Comparison of ENCODE assay signal across 1 cellular context in genomic region chr5:137761020-137761516, GRCh38.
A peak's percentile ranks its signal among the peaks of the same experiment; 100 is the strongest.
TF ChIP-seq lines count a peak whose summit lies in the region.

No MANE protein-coding gene starts in this region.

TF ChIP-seq in HEK293, 187 proteins besides CTCF, POLR2A, EP300 and RAD21 (continued from another document and continues in another):
- TF ChIP-seq ZNF18 (tag by site-specific recombination; IDR thresholded peaks at IDR 0.05) (no peak), REST (tag by site-specific recombination; IDR thresholded peaks at IDR 0.05) (no peak), ZNF529 (tag by site-specific recombination; IDR thresholded peaks at IDR 0.05; ENCODE audit: insufficient replicate concordance) (peak; percentile 6), ZBTB1 (tag by site-specific recombination; IDR thresholded peaks at IDR 0.05) (no peak), ZNF292 (tag by site-specific recombination; IDR thresholded peaks at IDR 0.05; ENCODE audit: borderline replicate concordance, low read depth) (no peak), ZNF184 (tag by site-specific recombination; IDR thresholded peaks at IDR 0.05) (no peak), TRIM28 (IDR thresholded peaks at IDR 0.05; ENCODE audit: borderline replicate concordance, low read length) (no peak), ZNF19 (tag by site-specific recombination; IDR thresholded peaks at IDR 0.05; ENCODE audit: low read depth) (no peak), ZNF394 (tag by site-specific recombination; IDR thresholded peaks at IDR 0.05; ENCODE audit: borderline replicate concordance) (no peak), ZNF274 (IDR thresholded peaks at IDR 0.05; ENCODE audit: low read length) (no peak), ZNF274 (tag by site-specific recombination; IDR thresholded peaks at IDR 0.05; ENCODE audit: borderline replicate concordance) (no peak), ZXDB (tag by site-specific recombination; IDR thresholded peaks at IDR 0.05) (no peak), BCL11B (tag by site-specific recombination; IDR thresholded peaks at IDR 0.05; ENCODE audit: low read depth) (no peak), KLF17 (tag by site-specific recombination; IDR thresholded peaks at IDR 0.05) (peak; percentile 89), ZNF169 (tag by site-specific recombination; IDR thresholded peaks at IDR 0.05) (no peak), ZEB2 (tag by site-specific recombination; IDR thresholded peaks at IDR 0.05) (no peak), ZNF391 (tag by site-specific recombination; IDR thresholded peaks at IDR 0.05; ENCODE audit: borderline replicate concordance, low read depth) (no peak), ZNF792 (tag by site-specific recombination; IDR thresholded peaks at IDR 0.05) (no peak), ZFP37 (tag by site-specific recombination; IDR thresholded peaks at IDR 0.05) (no peak), ZNF664 (tag by site-specific recombination; IDR thresholded peaks at IDR 0.05) (no peak), ZNF624 (tag by site-specific recombination; IDR thresholded peaks at IDR 0.05) (no peak), ZNF510 (tag by site-specific recombination; IDR thresholded peaks at IDR 0.05; ENCODE audit: insufficient replicate concordance) (no peak), GLI4 (tag by site-specific recombination; IDR thresholded peaks at IDR 0.05) (no peak), SP3 (tag by site-specific recombination; IDR thresholded peaks at IDR 0.05) (peak; percentile 32; the same call in 1 of the 2 replicates), ZNF658 (tag by site-specific recombination; IDR thresholded peaks at IDR 0.05) (no peak), ZNF157 (tag by site-specific recombination; IDR thresholded peaks at IDR 0.05) (no peak), ZNF654 (tag by site-specific recombination; IDR thresholded peaks at IDR 0.05; ENCODE audit: low read depth) (no peak), ZNF341 (tag by site-specific recombination; IDR thresholded peaks at IDR 0.05; ENCODE audit: low read depth) (no peak), SCRT2 (tag by site-specific recombination; IDR thresholded peaks at IDR 0.05) (0 out of 2 replicates have a peak, but pooled peaks have one; percentile 8), ZNF830 (tag by site-specific recombination; IDR thresholded peaks at IDR 0.05; ENCODE audit: low read depth) (no peak), SP2 (tag by site-specific recombination; IDR thresholded peaks at IDR 0.05) (no peak), ZNF266 (tag by site-specific recombination; IDR thresholded peaks at IDR 0.05; ENCODE audit: low read depth) (no peak), GLI2 (tag by site-specific recombination; IDR thresholded peaks at IDR 0.05; ENCODE audit: borderline replicate concordance, low read depth) (0 out of 2 replicates have a peak, but pooled peaks have one; percentile 31), ZBTB11 (tag by site-specific recombination; conservative IDR thresholded peaks at IDR 0.05; ENCODE audit: low read depth) (no peak), ZNF221 (tag by site-specific recombination; IDR thresholded peaks at IDR 0.05; ENCODE audit: borderline replicate concordance) (no peak), MYNN (tag by site-specific recombination; IDR thresholded peaks at IDR 0.05; ENCODE audit: borderline replicate concordance) (no peak), ZNF37A (tag by site-specific recombination; IDR thresholded peaks at IDR 0.05) (no peak), ZNF560 (tag by site-specific recombination; IDR thresholded peaks at IDR 0.05; ENCODE audit: borderline replicate concordance) (no peak), ZNF404 (tag by site-specific recombination; IDR thresholded peaks at IDR 0.05) (no peak), PRDM6 (tag by site-specific recombination; IDR thresholded peaks at IDR 0.05) (peak; percentile 82), ZNF701 (tag by site-specific recombination; IDR thresholded peaks at IDR 0.05) (no peak), ZNF639 (tag by site-specific recombination; IDR thresholded peaks at IDR 0.05) (peak; percentile 48; the same call in 1 of the 2 replicates), ZNF138 (tag by site-specific recombination; IDR thresholded peaks at IDR 0.05; ENCODE audit: borderline replicate concordance) (no peak), RBAK (tag by site-specific recombination; IDR thresholded peaks at IDR 0.05) (no peak), HOXA7 (CRISPR knock-in tag; IDR thresholded peaks at IDR 0.05; ENCODE audit: borderline replicate concordance) (no peak), PBX3 (CRISPR knock-in tag; IDR thresholded peaks at IDR 0.05) (no peak), ZSCAN4 (tag by site-specific recombination; IDR thresholded peaks at IDR 0.05) (no peak), ZBTB8A (tag by site-specific recombination; IDR thresholded peaks at IDR 0.05) (no peak), ZNF148 (tag by site-specific recombination; IDR thresholded peaks at IDR 0.05; ENCODE audit: borderline replicate concordance) (no peak)
